1 cellular context compared by ENCODE assay signal in genomic region chr6:27251672-27252251, GRCh38.
TF ChIP-seq lines count a peak whose summit lies in the region.

No MANE protein-coding gene starts in this region.

TF ChIP-seq in K562, 482 proteins besides CTCF, POLR2A, EP300 and RAD21 (continued from another document and continues in another):
- TF ChIP-seq RERE (CRISPR knock-in tag; IDR thresholded peaks at IDR 0.05; ENCODE audit: borderline replicate concordance) (no peak), FOXJ2 (tag; IDR thresholded peaks at IDR 0.05) (no peak), ZNF76 (CRISPR knock-in tag; IDR thresholded peaks at IDR 0.05; ENCODE audit: borderline replicate concordance) (no peak), NCOA4 (IDR thresholded peaks at IDR 0.05; ENCODE audit: partially characterized antibody) (no peak), CHCHD3 (CRISPR knock-in tag; IDR thresholded peaks at IDR 0.05) (no peak), CHD2 (IDR thresholded peaks at IDR 0.05; ENCODE audit: low read depth, low read length) (peak; percentile 49; the same call in 1 of the 2 replicates), NR4A1 (CRISPR knock-in tag; IDR thresholded peaks at IDR 0.05) (0 out of 2 replicates have a peak, but pooled peaks have one; percentile 27), NR4A1 (tag; IDR thresholded peaks at IDR 0.05) (peak; percentile 18; the same call in 1 of the 2 replicates), U2AF1 (optimal IDR thresholded peaks at IDR 0.05; ENCODE audit: low read depth, low read length) (no peak), POLR2B (IDR thresholded peaks at IDR 0.05; ENCODE audit: low read depth, partially characterized antibody) (peak; percentile 64), E2F6 (IDR thresholded peaks at IDR 0.05; ENCODE audit: borderline replicate concordance in 1 of 2, extremely low read depth in 1 of 2, insufficient read depth in 1 of 2, insufficient read length in 1 of 2, low read depth in 1 of 2, low read length in 1 of 2, poor library complexity in 1 of 2, severe bottlenecking in 1 of 2) (peak; percentile 66 to 74), HDAC6 (IDR thresholded peaks at IDR 0.05; ENCODE audit: low read depth, low read length) (no peak), TFAP4 (CRISPR knock-in tag; IDR thresholded peaks at IDR 0.05; ENCODE audit: borderline replicate concordance) (peak; percentile 94), SMAD1 (IDR thresholded peaks at IDR 0.05; ENCODE audit: low read depth, low read length, partially characterized antibody) (no peak), PKNOX1 (IDR thresholded peaks at IDR 0.05) (peak; percentile 99), ZNF140 (CRISPR knock-in tag; IDR thresholded peaks at IDR 0.05) (no peak), E2F8 (IDR thresholded peaks at IDR 0.05; ENCODE audit: low read depth, partially characterized antibody) (peak; percentile 32), ZNF316 (IDR thresholded peaks at IDR 0.05) (no peak), NR1H2 (CRISPR knock-in tag; IDR thresholded peaks at IDR 0.05) (peak; percentile 93; the same call in 1 of the 2 replicates), ETV6 (IDR thresholded peaks at IDR 0.05; ENCODE audit: borderline replicate concordance in 1 of 2, low read depth in 2 of 2, low read length in 1 of 2) (no peak), ETV6 (CRISPR knock-in tag; IDR thresholded peaks at IDR 0.05; ENCODE audit: borderline replicate concordance) (no peak), TCF15 (CRISPR knock-in tag; IDR thresholded peaks at IDR 0.05) (no peak), HDGF (IDR thresholded peaks at IDR 0.05) (peak; percentile 89; the same call in 1 of the 2 replicates), SMAD2 (IDR thresholded peaks at IDR 0.05; ENCODE audit: low read depth, low read length) (no peak), DEAF1 (CRISPR knock-in tag; IDR thresholded peaks at IDR 0.05) (no peak; the same call in 1 of the 2 replicates), ZNF77 (CRISPR knock-in tag; IDR thresholded peaks at IDR 0.05) (no peak), ZFP30 (CRISPR knock-in tag; IDR thresholded peaks at IDR 0.05; ENCODE audit: borderline replicate concordance) (no peak), HES1 (IDR thresholded peaks at IDR 0.05; ENCODE audit: low read depth) (no peak), ZNF41 (CRISPR knock-in tag; conservative IDR thresholded peaks at IDR 0.05) (no peak), HOXB6 (CRISPR knock-in tag; IDR thresholded peaks at IDR 0.05; ENCODE audit: borderline replicate concordance) (no peak), PHF21A (IDR thresholded peaks at IDR 0.05; ENCODE audit: borderline replicate concordance, low read depth) (peak; percentile 63; the same call in 1 of the 2 replicates), ZBTB34 (CRISPR knock-in tag; IDR thresholded peaks at IDR 0.05) (no peak), ZNF699 (CRISPR knock-in tag; IDR thresholded peaks at IDR 0.05; ENCODE audit: insufficient replicate concordance) (no peak), ZNF280B (CRISPR knock-in tag; IDR thresholded peaks at IDR 0.05) (no peak), DPF2 (IDR thresholded peaks at IDR 0.05) (peak; percentile 42; the same call in 1 of the 2 replicates), DACH1 (IDR thresholded peaks at IDR 0.05; ENCODE audit: partially characterized antibody) (peak; percentile 61), ZBTB26 (CRISPR knock-in tag; IDR thresholded peaks at IDR 0.05) (no peak), ETS1 (conservative IDR thresholded peaks at IDR 0.05; ENCODE audit: control insufficient read depth, low read depth, low read length) (no peak), ZNF134 (CRISPR knock-in tag; conservative IDR thresholded peaks at IDR 0.05) (no peak), RBM39 (optimal IDR thresholded peaks at IDR 0.05; ENCODE audit: low read depth, low read length) (no peak), CXXC5 (CRISPR knock-in tag; IDR thresholded peaks at IDR 0.05) (peak; percentile 96), NCOR1 (IDR thresholded peaks at IDR 0.05) (peak; percentile 37; the same call in 1 of the 2 replicates), MEF2D (tag; conservative IDR thresholded peaks at IDR 0.05; ENCODE audit: low read depth) (no peak), ZFP36 (IDR thresholded peaks at IDR 0.05; ENCODE audit: low read depth, low read length, partially characterized antibody) (no peak)
